ENCODE assay signal across 10 cellular contexts in genomic region chr9:130028493-130029222, GRCh38. TPM values are rescaled to one million over a fixed set of nuclear protein-coding genes. Genes with fewer than 3 reads are reported as not detected.
DNase-seq lines count a peak whose midpoint lies in the region; ATAC-seq and TF ChIP-seq lines count a peak whose summit lies in the region.
"Had no signal": no experiment of that assay in that cellular context is flagged by ENCODE, and none has a peak within 500 bp of the region (broad histone marks: within the 10 kb centered on the region; RNA-seq: fewer than 3 reads in every experiment).

No MANE protein-coding gene starts in this region.

- no peaks in the 10 kb centered on the region for H3K27me3 Mint-ChIP-seq in activated T-cell treated with anti-CD3 and anti-CD28 coated beads, Interleukin-2, amount 50 U/mL, for 72 hours (ENCODE audit: low read depth)
- H3K27me3 Mint-ChIP-seq in activated CD4-positive, alpha-beta memory T cell treated with anti-CD3 and anti-CD28 coated beads, Interleukin-2, amount 10 ng/mL, durations not matched to agents 7 days and 5 days: no peaks in the 10 kb centered on the region
- no peaks in the 10 kb centered on the region for H3K27me3 Mint-ChIP-seq in stimulated activated naive B cell treated with anti-CD40 and anti-IgM and Interleukin-4, amounts not matched to agents 10 μg/mL and 1 μg/mL and 100 μg/mL, for 72 hours

- H3K4me3 Mint-ChIP-seq in activated T-cell treated with anti-CD3 and anti-CD28 coated beads, Interleukin-2, amount 50 U/mL, for 72 hours: peak overlapping the region; percentile 93 to 94
- H3K4me3 Mint-ChIP-seq in activated CD4-positive, alpha-beta memory T cell treated with anti-CD3 and anti-CD28 coated beads, Interleukin-2, amount 10 ng/mL, durations not matched to agents 7 days and 5 days: peak overlapping the region; percentile 39
- peak overlapping the region; percentile 59 to 74 for H3K4me3 Mint-ChIP-seq in stimulated activated naive B cell treated with anti-CD40 and anti-IgM and Interleukin-4, amounts not matched to agents 10 μg/mL and 1 μg/mL and 100 μg/mL, for 72 hours

- peaks cover 4% of the 10 kb centered on the region for H4K20me1 ChIP-seq in hepatocyte (ENCODE audit: insufficient read depth, poor library complexity, severe bottlenecking)

- H3K9me3 ChIP-seq in hepatocyte (ENCODE audit: low read depth) (no peaks in the 10 kb centered on the region), tibial artery (no peaks in the 10 kb centered on the region)

- TF ChIP-seq CTCF in hepatocyte (IDR thresholded peaks at IDR 0.05; ENCODE audit: poor library complexity) (no peak), tibial artery (IDR thresholded peaks at IDR 0.05) (no peak)

- H3K4me3 ChIP-seq in hepatocyte (no peak overlapping the region), tibial artery (no peak overlapping the region)

- WGBS in hepatocyte (ENCODE audit: low lambda C conversion rate, missing lambda C conversion rate): 56% methylated on average over 6 of the region's 6 CpGs

- peaks cover 8 to 26% of the 10 kb centered on the region in 2 donors for H3K36me3 Mint-ChIP-seq in activated T-cell treated with anti-CD3 and anti-CD28 coated beads, Interleukin-2, amount 50 U/mL, for 72 hours (ENCODE audit: insufficient read depth in 2 of 2)
- H3K36me3 Mint-ChIP-seq in activated CD4-positive, alpha-beta memory T cell treated with anti-CD3 and anti-CD28 coated beads, Interleukin-2, amount 10 ng/mL, durations not matched to agents 7 days and 5 days (ENCODE audit: low read depth): peaks cover 41% of the 10 kb centered on the region
- peaks cover 33 to 61% of the 10 kb centered on the region in 2 donors for H3K36me3 Mint-ChIP-seq in stimulated activated naive B cell treated with anti-CD40 and anti-IgM and Interleukin-4, amounts not matched to agents 10 μg/mL and 1 μg/mL and 100 μg/mL, for 72 hours

- H2AFZ ChIP-seq in hepatocyte: no peak overlapping the region

- H3K27ac Mint-ChIP-seq in activated T-cell treated with anti-CD3 and anti-CD28 coated beads, Interleukin-2, amount 50 U/mL, for 72 hours: peak overlapping the region; percentile 99
- peak overlapping the region; percentile 88 for H3K27ac Mint-ChIP-seq in activated CD4-positive, alpha-beta memory T cell treated with anti-CD3 and anti-CD28 coated beads, Interleukin-2, amount 10 ng/mL, durations not matched to agents 7 days and 5 days
- H3K27ac Mint-ChIP-seq in stimulated activated naive B cell treated with anti-CD40 and anti-IgM and Interleukin-4, amounts not matched to agents 10 μg/mL and 1 μg/mL and 100 μg/mL, for 72 hours: peak overlapping the region; percentile 96

- POLR2A ChIA-PET in activated CD4-positive, alpha-beta memory T cell treated with anti-CD3 and anti-CD28 coated beads, Interleukin-2, amount 10 ng/mL, durations not matched to agents 7 days and 5 days (lab: Charles Lee): interaction anchor here (0.7 to 7.0 kb wide), 24 partner anchors 9 to 166 kb away, joined by 3 to 119 read pairs (median 6); partner anchors contain the start of genes FNBP1 and GPR107

- H3K27me3 ChIP-seq in hepatocyte (no peaks in the 10 kb centered on the region), tibial artery (no peaks in the 10 kb centered on the region)

- peak in 1 of 2 donors; percentile 8 for DNase-seq in activated T-cell treated with anti-CD3 and anti-CD28 coated beads, Interleukin-2, amount 50 U/mL, for 72 hours
- DNase-seq in activated T-cell treated with anti-CD3 and anti-CD28 coated beads for 4 hours: no peak
- DNase-seq in activated CD4-positive, alpha-beta memory T cell treated with anti-CD3 and anti-CD28 coated beads, Interleukin-2, amount 10 ng/mL, durations not matched to agents 7 days and 5 days: no peak
- DNase-seq in hepatocyte (ENCODE audit: low spot score): peak; percentile 30
- no peak for DNase-seq in stimulated activated naive B cell treated with anti-CD40 and anti-IgM and Interleukin-4, amounts not matched to agents 10 μg/mL and 1 μg/mL and 100 μg/mL, for 72 hours
- no peak for DNase-seq in stimulated activated CD4-positive, alpha-beta T cell treated with anti-CD3 and anti-CD28 coated beads, Interleukin-4, amount 100 ng/mL, for 24 hours
- DNase-seq in tibial artery: no peak
- DNase-seq: NCI-H1417, NCI-H524 treated with DMSO at 0.1 percent for 48 hours had no signal

- no peaks in the 10 kb centered on the region for H3K36me3 ChIP-seq in hepatocyte (replicated peaks; ENCODE audit: insufficient read depth, low read depth)
- no peaks in the 10 kb centered on the region for H3K36me3 ChIP-seq in tibial artery

- CTCF ChIA-PET in activated CD4-positive, alpha-beta memory T cell treated with anti-CD3 and anti-CD28 coated beads, Interleukin-2, amount 10 ng/mL, durations not matched to agents 7 days and 5 days (lab: Charles Lee): interaction anchor here (1.0 to 3.9 kb wide), 4 partner anchors 9 to 66 kb away, joined by 3 to 22 read pairs (median 7); no protein-coding TSS in a partner anchor

- H3K4me2 ChIP-seq in hepatocyte: peak overlapping the region; percentile 10

- peaks cover 95% of the 10 kb centered on the region for H3K79me2 ChIP-seq in hepatocyte

- no peaks in the 10 kb centered on the region for H3K9me2 ChIP-seq in hepatocyte (replicated peaks; ENCODE audit: insufficient read depth)

- H3K4me1 ChIP-seq in hepatocyte (ENCODE audit: insufficient read depth) (peaks cover 16% of the 10 kb centered on the region), tibial artery (peaks cover 0 to 69% (median 27%) of the 10 kb centered on the region in 4 donors)

- ATAC-seq in activated T-cell treated with anti-CD3 and anti-CD28 coated beads, Interleukin-2, amount 50 U/mL, for 72 hours (replicated peaks in 1 of 2): no peak
- ATAC-seq in stimulated activated naive B cell treated with anti-CD40 and anti-IgM and Interleukin-4, amounts not matched to agents 10 μg/mL and 1 μg/mL and 100 μg/mL, for 72 hours (replicated peaks): no peak
- no peak for ATAC-seq in HG02870 (IDR thresholded peaks at IDR 0.05; ENCODE audit: unreplicated experiment)

- H3K4me1 Mint-ChIP-seq in activated T-cell treated with anti-CD3 and anti-CD28 coated beads, Interleukin-2, amount 50 U/mL, for 72 hours (ENCODE audit: low read depth): peaks cover 100% of the 10 kb centered on the region
- H3K4me1 Mint-ChIP-seq in activated CD4-positive, alpha-beta memory T cell treated with anti-CD3 and anti-CD28 coated beads, Interleukin-2, amount 10 ng/mL, durations not matched to agents 7 days and 5 days: peaks cover 92% of the 10 kb centered on the region
- H3K4me1 Mint-ChIP-seq in stimulated activated naive B cell treated with anti-CD40 and anti-IgM and Interleukin-4, amounts not matched to agents 10 μg/mL and 1 μg/mL and 100 μg/mL, for 72 hours: peaks cover 60 to 100% of the 10 kb centered on the region in 2 donors

- intact Hi-C loops in tibial artery (cut with DNase I; ENCODE audit: low total_unique reads): loop anchor here (10.0 kb wide), 1 partner anchor 84 kb away; no protein-coding TSS in a partner anchor

- H3K9me3 Mint-ChIP-seq in activated T-cell treated with anti-CD3 and anti-CD28 coated beads, Interleukin-2, amount 50 U/mL, for 72 hours: no peaks in the 10 kb centered on the region
- no peaks in the 10 kb centered on the region for H3K9me3 Mint-ChIP-seq in activated CD4-positive, alpha-beta memory T cell treated with anti-CD3 and anti-CD28 coated beads, Interleukin-2, amount 10 ng/mL, durations not matched to agents 7 days and 5 days
- H3K9me3 Mint-ChIP-seq in stimulated activated naive B cell treated with anti-CD40 and anti-IgM and Interleukin-4, amounts not matched to agents 10 μg/mL and 1 μg/mL and 100 μg/mL, for 72 hours: peaks cover 0 to 2% of the 10 kb centered on the region in 2 donors

- peak overlapping the region; percentile 15 for H3K27ac ChIP-seq in hepatocyte
- no peak overlapping the region for H3K27ac ChIP-seq in tibial artery

RNA-seq across cellular contexts. Expression of gene FNBP1, which starts 14.3 kb away (rescaled TPM):
- total RNA-seq in activated T-cell treated with anti-CD3 and anti-CD28 coated beads, Interleukin-2, amount 50 U/mL, for 72 hours: 100 to 1,000 TPM; 301 to 323 TPM
- total RNA-seq in activated CD4-positive, alpha-beta memory T cell treated with anti-CD3 and anti-CD28 coated beads, Interleukin-2, amount 10 ng/mL, durations not matched to agents 7 days and 5 days: 100 to 1,000 TPM; 208 to 213 TPM
- total RNA-seq in hepatocyte: 16.4 and 19.5 TPM in 2 replicates
- polyA plus RNA-seq in hepatocyte: 21.0 and 24.6 TPM in 2 replicates

RNA-seq across cellular contexts. Expression of gene GPR107, which starts 25.0 kb away (rescaled TPM):
- total RNA-seq in activated T-cell treated with anti-CD3 and anti-CD28 coated beads, Interleukin-2, amount 50 U/mL, for 72 hours: 10 to 100 TPM; 27.3 to 31.7 TPM
- total RNA-seq in activated CD4-positive, alpha-beta memory T cell treated with anti-CD3 and anti-CD28 coated beads, Interleukin-2, amount 10 ng/mL, durations not matched to agents 7 days and 5 days: 10 to 100 TPM; 25.1 to 26.3 TPM
- 23.5 and 25.6 TPM in 2 replicates for total RNA-seq in hepatocyte
- polyA plus RNA-seq in hepatocyte: 10.6 and 10.7 TPM in 2 replicates

Comparison
In these comparisons a context has a peak if more than half of its experiments do, and no peak if none do; other contexts are left out.
1. H3K4me3 Mint-ChIP-seq: peak in every context shown above with its lines; median percentile 94 in activated T-cell treated with anti-CD3 and anti-CD28 coated beads, Interleukin-2, amount 50 U/mL, for 72 hours; 66 in stimulated activated naive B cell treated with anti-CD40 and anti-IgM and Interleukin-4, amounts not matched to agents 10 μg/mL and 1 μg/mL and 100 μg/mL, for 72 hours; 39 in activated CD4-positive, alpha-beta memory T cell treated with anti-CD3 and anti-CD28 coated beads, Interleukin-2, amount 10 ng/mL, durations not matched to agents 7 days and 5 days.
2. RNA of gene FNBP1, which starts 14.3 kb away (total RNA-seq): 301 to 323 TPM in activated T-cell treated with anti-CD3 and anti-CD28 coated beads, Interleukin-2, amount 50 U/mL, for 72 hours and 208 to 213 TPM in activated CD4-positive, alpha-beta memory T cell treated with anti-CD3 and anti-CD28 coated beads, Interleukin-2, amount 10 ng/mL, durations not matched to agents 7 days and 5 days; 16.4 to 19.5 TPM in hepatocyte; every median in the first group is over 10 times any median in the second.
3. Peak in every context shown above with its lines, with median percentiles within 50 percentile points of each other: H3K27ac Mint-ChIP-seq.